ENCODE assay signal across 10 cellular contexts in the genomic region with DNA sequence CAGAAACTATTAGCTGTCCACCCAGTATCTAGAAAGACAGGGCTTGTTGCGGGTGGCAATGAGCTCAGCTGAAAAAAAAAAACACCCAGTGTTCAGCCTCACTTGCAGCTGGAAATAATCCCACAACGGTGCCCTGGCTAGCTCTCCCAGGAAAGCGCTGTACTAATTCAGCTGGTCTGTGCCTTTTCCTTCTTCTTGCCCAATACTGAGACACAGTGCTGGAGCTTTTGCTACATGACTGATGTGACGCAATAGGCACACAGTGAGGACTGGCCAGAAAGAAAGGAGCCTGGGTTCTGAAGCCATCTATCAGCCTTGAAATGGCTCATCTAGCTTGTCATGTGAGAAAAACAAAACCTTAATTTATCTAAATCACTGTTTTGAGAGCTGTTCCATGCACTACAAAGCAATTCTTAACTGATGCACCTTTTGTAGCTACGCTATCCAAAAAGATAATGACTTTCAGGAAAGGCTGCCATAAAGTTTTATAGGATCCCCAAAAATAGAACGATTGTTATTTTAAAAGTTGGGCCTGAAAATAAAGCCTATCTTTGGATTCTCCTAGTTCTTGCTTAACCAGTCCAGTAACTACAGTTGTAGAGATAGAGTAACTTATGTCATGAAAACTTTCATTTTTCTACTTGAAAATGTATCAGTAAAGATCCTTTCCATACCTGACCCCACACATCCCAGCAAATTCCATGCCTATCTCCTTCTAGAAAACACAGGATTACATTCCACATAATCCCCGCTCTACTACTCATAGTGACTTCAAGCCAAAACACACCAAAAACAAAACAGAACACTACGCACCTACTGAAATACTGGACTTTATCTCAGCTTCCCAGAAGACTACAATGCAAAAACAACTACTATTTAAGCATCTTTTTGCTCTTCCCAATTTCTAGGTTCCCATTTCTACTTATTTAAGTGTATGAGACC. TPM values are rescaled to one million over a fixed set of nuclear protein-coding genes. Genes with fewer than 3 reads are reported as not detected.
DNase-seq lines count a peak whose midpoint lies in the region; ATAC-seq and TF ChIP-seq lines count a peak whose summit lies in the region.
"Had no signal": no experiment of that assay in that cellular context is flagged by ENCODE, and none has a peak within 500 bp of the region (broad histone marks: within the 10 kb centered on the region; RNA-seq: fewer than 3 reads in every experiment).

No MANE protein-coding gene starts in this region.

- H3K4me1 ChIP-seq in ascending aorta (peaks cover 0 to 10% of the 10 kb centered on the region in 2 donors), hepatocyte (ENCODE audit: insufficient read depth) (peaks cover 12% of the 10 kb centered on the region)

- no peak for TF ChIP-seq CTCF in ascending aorta (IDR thresholded peaks at IDR 0.05)
- no peak for TF ChIP-seq CTCF in hepatocyte (IDR thresholded peaks at IDR 0.05; ENCODE audit: poor library complexity)

- peak overlapping the region; percentile 45 for H3K4me2 ChIP-seq in hepatocyte

- H3K9me3 ChIP-seq in ascending aorta, result no peaks in the 10 kb centered on the region
- no peaks in the 10 kb centered on the region for H3K9me3 ChIP-seq in hepatocyte (ENCODE audit: low read depth)

- no peaks in the 10 kb centered on the region for H3K27me3 ChIP-seq in ascending aorta
- no peaks in the 10 kb centered on the region for H3K27me3 ChIP-seq in hepatocyte

- H3K27ac ChIP-seq in ascending aorta (peak overlapping the region; percentile 75 to 88), hepatocyte (peak overlapping the region; percentile 58)

- peaks cover 14 to 43% of the 10 kb centered on the region in 2 donors for H3K36me3 ChIP-seq in ascending aorta
- H3K36me3 ChIP-seq in hepatocyte (replicated peaks; ENCODE audit: insufficient read depth, low read depth), result no peaks in the 10 kb centered on the region

- intact Hi-C loops in ascending aorta (cut with DNase I), result loop anchor here (1.0 to 2.0 kb wide), 2 partner anchors 16 to 143 kb away; a partner anchor contains a TSS

- 69% methylated on average over 8 of the region's 8 CpGs for WGBS in hepatocyte (ENCODE audit: low lambda C conversion rate, missing lambda C conversion rate)

- H3K79me2 ChIP-seq in hepatocyte, result peaks cover 3% of the 10 kb centered on the region

- ATAC-seq in HG02759 (IDR thresholded peaks at IDR 0.05; ENCODE audit: unreplicated experiment), result no peak

- peak; percentile 65 for DNase-seq in GM03348 (ENCODE audit: low spot score)
- DNase-seq in ascending aorta (ENCODE audit: low spot score in 2 of 2), result peak; percentile 48 to 86
- DNase-seq in hepatocyte (ENCODE audit: low spot score), result peak; percentile 54
- peak; percentile 71 for DNase-seq in skeletal muscle cell (ENCODE audit: low read depth)
- DNase-seq in DMS79 treated with DMSO at 0.1 percent for 48 hours (lab: John Stamatoyannopoulos, UW), result no peak
- DNase-seq in CD1c-positive myeloid dendritic cell (ENCODE audit: extremely low spot score), result no peak
- no peak for DNase-seq in stimulated activated CD8-positive, alpha-beta memory T cell treated with anti-CD3 and anti-CD28 coated beads, Interleukin-4, amount 100 ng/mL, for 48 hours
- DNase-seq: central memory CD4-positive, alpha-beta T cell; stimulated activated CD4-positive, alpha-beta T cell treated with anti-CD3 and anti-CD28 coated beads, Interleukin-4, amount 100 ng/mL, for 4 hours had no signal

- H3K4me3 ChIP-seq in ascending aorta, result peak overlapping the region; percentile 5 to 45
- H3K4me3 ChIP-seq in hepatocyte, result no peak overlapping the region
- no peak overlapping the region for H3K4me3 ChIP-seq in skeletal muscle cell (ENCODE audit: low read depth, low read length)

- H3K9me2 ChIP-seq in hepatocyte (replicated peaks; ENCODE audit: insufficient read depth), result no peaks in the 10 kb centered on the region

- no peaks in the 10 kb centered on the region for H4K20me1 ChIP-seq in hepatocyte (ENCODE audit: insufficient read depth, poor library complexity, severe bottlenecking)

- H2AFZ ChIP-seq in hepatocyte, result no peak overlapping the region

RNA-seq across cellular contexts. Expression of a gene that starts 15.9 kb away (rescaled TPM):
- total RNA-seq in ascending aorta (59.1 TPM), hepatocyte (74.5 and 77.5 TPM in 2 replicates)
- polyA plus RNA-seq in hepatocyte, result 23.5 and 24.2 TPM in 2 replicates

Comparison
In these comparisons a context has a peak if more than half of its experiments do, and no peak if none do; other contexts are left out.
1. DNase-seq: peak in GM03348 (single experiment), ascending aorta (2 of 2), hepatocyte (single experiment) and skeletal muscle cell (single experiment); none in DMS79 treated with DMSO at 0.1 percent for 48 hours (single experiment), CD1c-positive myeloid dendritic cell (single experiment) and stimulated activated CD8-positive, alpha-beta memory T cell treated with anti-CD3 and anti-CD28 coated beads, Interleukin-4, amount 100 ng/mL, for 48 hours (single experiment).
2. H3K4me3 ChIP-seq: peak in ascending aorta (2 of 2); none in hepatocyte (single experiment) and skeletal muscle cell (single experiment).